Comparison of ENCODE assay signal across 10 cellular contexts in the genomic region with DNA sequence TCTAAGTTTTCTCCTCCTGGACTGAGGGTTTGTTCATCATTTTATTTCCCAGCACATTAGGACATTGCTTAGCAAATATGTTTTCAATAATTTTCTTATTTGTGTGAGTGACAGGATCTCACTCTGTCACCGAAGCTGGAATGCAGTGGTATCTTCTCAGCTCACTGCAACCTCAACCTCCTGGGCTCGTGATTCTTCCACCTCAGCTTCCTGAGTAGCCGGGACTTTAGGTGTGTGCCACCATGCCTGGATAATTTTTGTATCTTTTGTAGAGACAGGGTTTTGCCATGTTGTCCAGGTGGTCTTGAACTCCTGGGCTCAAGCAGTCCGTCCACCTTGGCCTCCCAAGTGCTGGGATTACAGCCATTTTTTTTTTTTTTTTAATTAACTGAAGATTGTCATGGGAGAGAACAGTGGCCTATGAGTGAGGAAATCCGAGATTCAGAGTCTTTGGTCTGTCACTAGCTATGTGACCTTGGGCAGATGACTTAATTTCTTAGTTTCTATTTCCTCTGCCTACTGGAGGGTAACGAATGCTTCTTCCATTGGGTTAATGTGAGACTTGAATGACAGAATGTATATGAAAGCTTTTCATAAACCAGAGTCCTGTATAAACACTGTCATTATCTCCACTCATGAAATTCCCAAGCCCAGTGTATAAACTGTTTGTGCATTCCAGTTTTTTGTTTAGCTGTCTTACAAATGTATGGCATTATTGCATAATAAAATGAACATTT. TPM values are rescaled to one million over a fixed set of nuclear protein-coding genes. Genes with fewer than 3 reads are reported as not detected.
DNase-seq lines count a peak whose midpoint lies in the region; ATAC-seq and TF ChIP-seq lines count a peak whose summit lies in the region.
"Had no signal": no experiment of that assay in that cellular context is flagged by ENCODE, and none has a peak within 500 bp of the region (broad histone marks: within the 10 kb centered on the region; RNA-seq: fewer than 3 reads in every experiment).

No MANE protein-coding gene starts in this region.

- TF ChIP-seq CTCF in right atrium auricular region (IDR thresholded peaks at IDR 0.05) = no peak
- TF ChIP-seq CTCF in neural progenitor cell (IDR thresholded peaks at IDR 0.05) = no peak

- peaks cover 39% of the 10 kb centered on the region for H3K36me3 Mint-ChIP-seq in neural progenitor cell

- no peak overlapping the region for H3K27ac ChIP-seq in right atrium auricular region
- no peak overlapping the region for H3K27ac ChIP-seq in neural progenitor cell
- H3K27ac ChIP-seq: pancreas had no signal

- no peaks in the 10 kb centered on the region for H3K27me3 Mint-ChIP-seq in neural progenitor cell (ENCODE audit: insufficient read depth, low read depth)

- peaks cover 7% of the 10 kb centered on the region for H4K20me1 ChIP-seq in neural progenitor cell (ENCODE audit: low read depth)

- no peak overlapping the region for H3K4me3 ChIP-seq in MG63
- no peak overlapping the region for H3K4me3 ChIP-seq in right atrium auricular region
- no peak overlapping the region for H3K4me3 ChIP-seq in neural progenitor cell
- H3K4me3 ChIP-seq: pancreas had no signal

- H3K27ac Mint-ChIP-seq in neural progenitor cell = no peak overlapping the region

- no peaks in the 10 kb centered on the region for H3K4me1 ChIP-seq in right atrium auricular region
- peaks cover 5% of the 10 kb centered on the region for H3K4me1 ChIP-seq in neural progenitor cell
- H3K4me1 ChIP-seq: pancreas had no signal

- no peak overlapping the region for H3K4me2 ChIP-seq in neural progenitor cell

- no peak overlapping the region for H3K4me3 Mint-ChIP-seq in neural progenitor cell

- H3K9me3 ChIP-seq in MG63 (no peaks in the 10 kb centered on the region), right atrium auricular region (no peaks in the 10 kb centered on the region), neural progenitor cell (ENCODE audit: low read depth) (no peaks in the 10 kb centered on the region)
- H3K9me3 ChIP-seq: pancreas had no signal

- peaks cover 18% of the 10 kb centered on the region for H3K4me1 Mint-ChIP-seq in neural progenitor cell

- H2AFZ ChIP-seq in neural progenitor cell (replicated peaks) = no peak overlapping the region

- H3K9ac ChIP-seq in neural progenitor cell = no peak overlapping the region

- DNase-seq in glomerular visceral epithelial cell (ENCODE audit: extremely low spot score) = peak; percentile 32
- no peak for DNase-seq in MG63
- DNase-seq in right atrium auricular region (ENCODE audit: low spot score) = no peak
- DNase-seq in neural progenitor cell (ENCODE audit: low spot score) = no peak
- no peak for DNase-seq in activated naive CD4-positive, alpha-beta T cell treated with anti-CD3 and anti-CD28 coated beads, Interleukin-2, amount 50 U/mL, for 16 hours
- DNase-seq: activated CD8-positive, alpha-beta memory T cell treated with anti-CD3 and anti-CD28 coated beads, Interleukin-2, amount 50 U/mL, for 4 hours; pancreas had no signal

- peaks cover 25% of the 10 kb centered on the region for H3F3A ChIP-seq in neural progenitor cell (ENCODE audit: low read depth)

- H3K27me3 ChIP-seq in MG63 (no peaks in the 10 kb centered on the region), right atrium auricular region (no peaks in the 10 kb centered on the region), neural progenitor cell (no peaks in the 10 kb centered on the region)
- H3K27me3 ChIP-seq: pancreas had no signal

- H3K36me3 ChIP-seq in MG63 (no peaks in the 10 kb centered on the region), right atrium auricular region (no peaks in the 10 kb centered on the region), neural progenitor cell (peaks cover under 1% of the 10 kb centered on the region)
- H3K36me3 ChIP-seq: pancreas had no signal

- peaks cover 33% of the 10 kb centered on the region for H3K9me3 Mint-ChIP-seq in neural progenitor cell

- ATAC-seq in GM18508 (IDR thresholded peaks at IDR 0.05; ENCODE audit: insufficient read depth, unreplicated experiment) = peak; percentile 88
- peak; percentile 82 for ATAC-seq in GM21515 (IDR thresholded peaks at IDR 0.05; ENCODE audit: unreplicated experiment)
- ATAC-seq in HG03354 (IDR thresholded peaks at IDR 0.05; ENCODE audit: poor library complexity, severe bottlenecking, unreplicated experiment) = peak; percentile 79

- H3K79me2 ChIP-seq in neural progenitor cell (ENCODE audit: low read depth) = peaks cover 94% of the 10 kb centered on the region

RNA-seq across cellular contexts. Expression of a gene that starts 23.9 kb away (rescaled TPM):
- total RNA-seq in MG63 (2014; rRNA removed; shearing (Covaris generic); ENCODE audit: low replicate concordance) = 6.1 and 7.7 TPM in 2 replicates
- 10 to 100 TPM in 1 of 2 donors, 1 to 10 TPM in 1; 7.7 to 14.0 TPM for total RNA-seq in right atrium auricular region
- 18.9 and 30.6 TPM in 2 replicates for total RNA-seq in neural progenitor cell (ENCODE audit: low replicate concordance)
